ENCODE assay signal across 20 cellular contexts in the genomic region with DNA sequence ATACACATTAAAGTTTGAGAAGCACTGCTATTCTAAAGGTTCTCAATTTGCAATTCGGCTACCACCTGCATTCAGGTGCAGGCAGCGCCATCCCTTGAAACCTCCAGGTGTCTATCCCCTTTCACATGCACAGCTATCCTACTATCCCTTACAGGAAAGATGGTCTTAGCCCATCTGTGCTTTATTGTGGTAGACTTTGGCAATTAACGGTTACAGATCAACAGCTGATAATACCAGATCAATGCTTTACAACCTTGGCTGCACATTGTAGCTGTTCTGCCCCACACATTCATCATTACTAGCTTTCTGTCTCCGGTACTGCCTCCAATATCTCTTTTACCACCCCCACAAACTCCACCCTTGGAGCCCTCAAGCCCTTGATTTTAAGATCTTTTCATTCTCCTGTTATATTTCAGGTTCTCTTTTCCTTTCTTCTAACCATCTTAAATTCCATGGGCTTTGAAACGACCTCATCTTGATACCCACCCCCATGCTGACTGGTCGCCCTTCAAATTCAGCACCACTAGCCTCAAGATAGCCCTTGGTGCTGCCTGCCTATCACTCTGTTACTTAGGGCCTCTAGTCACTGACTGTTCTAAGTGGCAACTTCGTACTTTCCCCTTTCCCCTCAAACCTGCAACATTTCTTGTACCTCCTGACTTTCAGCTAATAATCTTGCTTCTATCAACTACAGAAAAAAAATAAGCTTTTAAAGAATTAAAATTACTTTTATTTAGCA. TPM values are rescaled to one million over a fixed set of nuclear protein-coding genes. Genes with fewer than 3 reads are reported as not detected.
A peak's percentile ranks its signal among the peaks of the same experiment; 100 is the strongest.
DNase-seq lines count a peak whose midpoint lies in the region; ATAC-seq, FAIRE-seq and TF ChIP-seq lines count a peak whose summit lies in the region.
"Had no signal": no experiment of that assay in that cellular context is flagged by ENCODE, and none has a peak within 500 bp of the region (broad histone marks: within the 10 kb centered on the region; RNA-seq: fewer than 3 reads in every experiment).

No MANE protein-coding gene starts in this region.

- H3K36me3 ChIP-seq in breast epithelium: no peaks in the 10 kb centered on the region
- H3K36me3 ChIP-seq in H1 (ENCODE audit: control insufficient read depth in 2 of 4, insufficient read depth in 4 of 4, low read length in 3 of 4): no peaks in the 10 kb centered on the region
- no peaks in the 10 kb centered on the region for H3K36me3 ChIP-seq in iPS DF 6.9 (ENCODE audit: control insufficient read depth, insufficient read depth, low read length)
- no peaks in the 10 kb centered on the region for H3K36me3 ChIP-seq in body of pancreas (replicated peaks in 1 of 2; ENCODE audit: insufficient read depth in 1 of 2, low read depth in 2 of 2)

- H4K20me1 ChIP-seq in H1 (replicated peaks in 1 of 2; ENCODE audit: control insufficient read depth in 1 of 2, insufficient read depth in 2 of 2, low read length in 2 of 2): no peaks in the 10 kb centered on the region

- H3K9ac ChIP-seq in H1 (replicated peaks in 1 of 4; ENCODE audit: extremely low read depth in 1 of 4, low read depth in 3 of 4, low read length in 3 of 4): no peak overlapping the region

- no peaks in the 10 kb centered on the region for H3K9me3 ChIP-seq in breast epithelium
- H3K9me3 ChIP-seq in H1 (ENCODE audit: insufficient read depth in 2 of 2, low read depth in 1 of 2, low read length in 1 of 2): no peaks in the 10 kb centered on the region
- H3K9me3 ChIP-seq in iPS DF 6.9 (ENCODE audit: control insufficient read depth, insufficient read depth, low read length): no peaks in the 10 kb centered on the region
- no peaks in the 10 kb centered on the region for H3K9me3 ChIP-seq in body of pancreas
- H3K9me3 ChIP-seq: A549, Caco-2 had no signal

- no peak; a peak in 1 of 3 replicates for TF ChIP-seq EP300 in H1 (IDR thresholded peaks at IDR 0.05; ENCODE audit: borderline replicate concordance in 1 of 2, low read depth in 2 of 2, low read length in 2 of 2)

- peak; percentile 72 for FAIRE-seq in H1 (lab: Jason Lieb, UNC)
- FAIRE-seq: D721Med, G401.6, HTR-8/SVneo had no signal

- H3K4me1 ChIP-seq in breast epithelium (no peaks in the 10 kb centered on the region), H1 (replicated peaks in 1 of 4; ENCODE audit: control insufficient read depth in 3 of 4, insufficient read depth in 4 of 4, low read length in 3 of 4) (peaks cover 4 to 20% (median 12%) of the 10 kb centered on the region in 4 experiments; a peak in 6 of 7 replicates), iPS DF 6.9 (ENCODE audit: control insufficient read depth, insufficient read depth, low read length) (no peaks in the 10 kb centered on the region), body of pancreas (no peaks in the 10 kb centered on the region)
- H3K4me1 ChIP-seq: A549, Caco-2 had no signal

- no peaks in the 10 kb centered on the region for H3K23me2 ChIP-seq in H1 (ENCODE audit: low read depth, low read length)

- no peak overlapping the region for H2BK5ac ChIP-seq in H1 (ENCODE audit: low read depth, low read length)

- no peak overlapping the region for H3K56ac ChIP-seq in H1 (replicated peaks; ENCODE audit: insufficient read length, low read depth, low read length)

- no peak overlapping the region for H2BK15ac ChIP-seq in H1 (ENCODE audit: low read length)

- H3K18ac ChIP-seq in H1 (ENCODE audit: extremely low read depth, low read length): no peak overlapping the region

- 0 out of 4 replicates have a peak, but pooled peaks of 1 of the 2 experiments have one; percentile 15 for TF ChIP-seq RAD21 in H1 (IDR thresholded peaks at IDR 0.05 in 1 of 2, conservative IDR thresholded peaks at IDR 0.05 in 1 of 2; ENCODE audit: low read depth in 2 of 2, low read length in 2 of 2)

- H3K4me3 ChIP-seq in breast epithelium (no peak overlapping the region), H1 (ENCODE audit: extremely low read depth in 1 of 4, insufficient read depth in 2 of 4, low read depth in 3 of 4, low read length in 4 of 4) (no peak overlapping the region), iPS DF 6.9 (ENCODE audit: low read length) (no peak overlapping the region), body of pancreas (no peak overlapping the region)
- H3K4me3 ChIP-seq: A549 had no signal

- no peak for DNase-seq in MCF 10A (ENCODE audit: unreplicated experiment)
- no peak for DNase-seq in breast epithelium (ENCODE audit: low spot score in 2 of 2)
- DNase-seq in H1 (ENCODE audit: low read depth in 1 of 2, low spot score in 2 of 2): no peak
- peak; percentile 35 for DNase-seq in iPS DF 6.9 (ENCODE audit: low read depth, low spot score)
- DNase-seq in body of pancreas: no peak
- DNase-seq in activated CD4-positive, CD25-positive, alpha-beta regulatory T cell treated with anti-CD3 and anti-CD28 coated beads, Interleukin-2, amount 50 U/mL, for 72 hours: no peak
- DNase-seq: AML-193; Caco-2; CD4-positive, alpha-beta T cell; GOT3; HFFc6 had no signal

- H3K27ac Mint-ChIP-seq in MCF 10A (ENCODE audit: low read depth, unreplicated experiment): peak overlapping the region; percentile 68
- H3K27ac Mint-ChIP-seq: CD4-positive, alpha-beta T cell; HFFc6; IgD-negative memory B cell had no signal

- no peak overlapping the region for H2BK120ac ChIP-seq in H1 (replicated peaks; ENCODE audit: low read depth, low read length)

- POLR2A ChIA-PET in MCF 10A (lab: Yijun Ruan, JAX) (interaction anchor here (0.8 to 1.0 kb wide), 2 partner anchors 9 to 68 kb away, joined by 3 read pairs; no protein-coding TSS in a partner anchor), H1 (lab: Charles Lee; ENCODE audit: partially characterized antibody) (no interaction called here)

- no peaks in the 10 kb centered on the region for H3K36me3 Mint-ChIP-seq in MCF 10A (ENCODE audit: insufficient read depth, unreplicated experiment)
- H3K36me3 Mint-ChIP-seq: IgD-negative memory B cell had no signal

- no peak overlapping the region for H3K4me3 Mint-ChIP-seq in MCF 10A (ENCODE audit: unreplicated experiment)
- H3K4me3 Mint-ChIP-seq: CD4-positive, alpha-beta T cell; HFFc6; IgD-negative memory B cell had no signal

- no peak overlapping the region for H4K91ac ChIP-seq in H1 (replicated peaks; ENCODE audit: insufficient read length, low read length)

- no peak overlapping the region for H4K5ac ChIP-seq in H1 (ENCODE audit: insufficient read length, low read depth, low read length)

- no peak overlapping the region for H3K4ac ChIP-seq in H1 (replicated peaks; ENCODE audit: insufficient read length, low read depth, low read length)

- H3K79me2 ChIP-seq in H1 (ENCODE audit: control insufficient read depth in 1 of 2, insufficient read depth in 2 of 2, low read length in 2 of 2): no peaks in the 10 kb centered on the region

- no peak overlapping the region for H2BK12ac ChIP-seq in H1 (ENCODE audit: low read depth, low read length)

- peak overlapping the region; percentile 2 to 28; a peak in 2 of 4 replicates for H3K4me2 ChIP-seq in H1 (ENCODE audit: insufficient read depth in 1 of 2, low read depth in 2 of 2, low read length in 2 of 2)
- H3K4me2 ChIP-seq: A549 had no signal

- H2AK5ac ChIP-seq in H1 (ENCODE audit: low read depth, low read length): no peak overlapping the region

- no peaks in the 10 kb centered on the region for H3K79me1 ChIP-seq in H1 (ENCODE audit: low read depth, low read length)

- no peak overlapping the region for H3K23ac ChIP-seq in H1 (ENCODE audit: insufficient read length)

- ATAC-seq in body of pancreas (no peak), HG03175 (IDR thresholded peaks at IDR 0.05; ENCODE audit: unreplicated experiment) (no peak)
- ATAC-seq: A549, HCT116 had no signal

- H3K27me3 ChIP-seq in breast epithelium (no peaks in the 10 kb centered on the region), H1 (replicated peaks in 1 of 4; ENCODE audit: control insufficient read depth in 3 of 4, extremely low read depth in 1 of 4, insufficient read depth in 3 of 4, low read length in 3 of 4) (no peaks in the 10 kb centered on the region; a peak in 1 of 7 replicates), iPS DF 6.9 (ENCODE audit: control insufficient read depth, insufficient read depth, low read length) (no peaks in the 10 kb centered on the region), body of pancreas (no peaks in the 10 kb centered on the region)

- H3K27me3 Mint-ChIP-seq in MCF 10A (ENCODE audit: insufficient read depth, unreplicated experiment): no peaks in the 10 kb centered on the region
- H3K27me3 Mint-ChIP-seq: CD4-positive, alpha-beta T cell; IgD-negative memory B cell had no signal

- TF ChIP-seq CTCF in MCF 10A (IDR thresholded peaks at IDR 0.05; ENCODE audit: unreplicated experiment): no peak
- no peak for TF ChIP-seq CTCF in breast epithelium (IDR thresholded peaks at IDR 0.05)
- TF ChIP-seq CTCF in H1 (IDR thresholded peaks at IDR 0.05; ENCODE audit: control extremely low read depth in 1 of 3, insufficient read depth in 1 of 3, low read depth in 1 of 3, low read length in 3 of 3): peak in 1 of 3 experiments; percentile 7; a peak in 1 of 4 replicates
- TF ChIP-seq CTCF in body of pancreas (IDR thresholded peaks at IDR 0.05): no peak

- intact Hi-C loops in MCF 10A (cut with micrococcal nuclease) (no loop called here), breast epithelium (cut with DNase I; ENCODE audit: low total_unique reads) (no loop called here), body of pancreas (cut with DNase I) (no loop called here)

- no peak overlapping the region for H4K8ac ChIP-seq in H1 (ENCODE audit: extremely low read depth, insufficient read depth, low read length)

- H2AFZ ChIP-seq in H1 (ENCODE audit: low read length): no peak overlapping the region

- TF ChIP-seq POLR2A in breast epithelium (IDR thresholded peaks at IDR 0.05): no peak
- no peak for TF ChIP-seq POLR2A in H1 (IDR thresholded peaks at IDR 0.05; ENCODE audit: control extremely low read depth in 1 of 2, low read depth in 2 of 2, low read length in 2 of 2)
- TF ChIP-seq POLR2A in body of pancreas (IDR thresholded peaks at IDR 0.05): no peak

- WGBS in H1 (ENCODE audit: extremely low coverage in 1 of 2, insufficient coverage in 1 of 2, insufficient read length in 1 of 2, insufficient replicate concordance in 2 of 2, low coverage in 1 of 2, low lambda C conversion rate in 2 of 2, missing lambda C conversion rate in 1 of 2), 2 experiments: 58% methylated on average over 7 of the region's 7 CpGs; no CpG with 5 or more reads in 1 of the 2 experiments
- no CpG with 5 or more reads among the region's 7 CpGs for WGBS in iPS DF 6.9 (ENCODE audit: insufficient coverage, insufficient read length)
- 75 to 78% methylated on average over 7 of the region's 7 CpGs for WGBS in body of pancreas, 2 donors

- H3K14ac ChIP-seq in H1 (ENCODE audit: insufficient read length): no peak overlapping the region

- BruUV-seq in MCF 10A (replicated peaks; lab: Mats Ljungman, UMichigan): no TSS peak

- H3K27ac ChIP-seq in breast epithelium (no peak overlapping the region), H1 (ENCODE audit: low read depth, low read length) (no peak overlapping the region), iPS DF 6.9 (ENCODE audit: low read length) (no peak overlapping the region), body of pancreas (no peak overlapping the region)
- H3K27ac ChIP-seq: 22Rv1, A549, C4-2B had no signal

- peaks cover 9% of the 10 kb centered on the region for H3K4me1 Mint-ChIP-seq in MCF 10A (ENCODE audit: insufficient read depth, unreplicated experiment)
- H3K4me1 Mint-ChIP-seq: IgD-negative memory B cell had no signal

- no peak overlapping the region for H2BK20ac ChIP-seq in H1 (ENCODE audit: low read length)

- CTCF ChIA-PET in MCF 10A (lab: Yijun Ruan, JAX): interaction anchor here (0.5 to 1.5 kb wide), 3 partner anchors 26 to 90 kb away, joined by 3 to 4 read pairs (median 3); no protein-coding TSS in a partner anchor
- CTCF ChIA-PET in H1 (lab: Charles Lee; ENCODE audit: partially characterized antibody): interaction anchor here (0.6 to 1.4 kb wide), 4 partner anchors 15 to 1853 kb away, joined by 3 to 5 read pairs (median 3); no protein-coding TSS in a partner anchor

- no peaks in the 10 kb centered on the region for H3K9me3 Mint-ChIP-seq in MCF 10A (ENCODE audit: unreplicated experiment)
- H3K9me3 Mint-ChIP-seq: CD4-positive, alpha-beta T cell had no signal

RNA-seq across cellular contexts. Expression of a gene that starts 50.8 kb away (rescaled TPM):
- total RNA-seq in MCF 10A (2022) (15.6 and 20.3 TPM in 2 replicates), breast epithelium (10 to 100 TPM in 1 of 3 donors, 1 to 10 TPM in 2; 7.7 to 11.1 (median 7.9) TPM), body of pancreas (10 to 100 TPM in 1 of 2 donors, 1 to 10 TPM in 1; 5.3 to 18.4 TPM)
- total RNA-seq in H1 (2021; fragmentation: NEBNext Ultra II Directional; extraction: Animal tissue kit (Norgen Biotek cat#: 25700)): 0.42 and 0.82 TPM in 2 replicates
- polyA plus RNA-seq in H1 (2011; rRNA removed): 0.11 and 0.23 TPM in 2 replicates
- polyA plus RNA-seq in H1 (2011; cell fraction: cytosol; rRNA removed): 0.08 TPM
- 0.48 TPM for polyA plus RNA-seq in H1 (2011; cell fraction: nucleus; rRNA removed)
- 0.10 to 0.78 TPM (median 0.24 TPM) in 4 replicates for polyA plus RNA-seq in H1 (2012, experiment 1 of 2)
- polyA plus RNA-seq in H1 (2012, experiment 2 of 2): not detected
- polyA plus RNA-seq in H1 (2013, experiment 1 of 2): 0.28 TPM
- polyA plus RNA-seq in H1 (2013, experiment 2 of 2): 0.22 TPM
- polyA minus RNA-seq in H1 (2011; rRNA and poly(A)+ RNA removed): 0.19 and 0.24 TPM in 2 replicates
- polyA minus RNA-seq in H1 (2011; cell fraction: cytosol; rRNA and poly(A)+ RNA removed): not detected
- polyA minus RNA-seq in H1 (2011; cell fraction: nucleus; rRNA and poly(A)+ RNA removed): 0.50 TPM
- total RNA-seq: HFFc6 had no signal
- polyA plus RNA-seq: IgD-negative memory B cell had no signal
